ENCODE assay signal across 7 cellular contexts in the genomic region with DNA sequence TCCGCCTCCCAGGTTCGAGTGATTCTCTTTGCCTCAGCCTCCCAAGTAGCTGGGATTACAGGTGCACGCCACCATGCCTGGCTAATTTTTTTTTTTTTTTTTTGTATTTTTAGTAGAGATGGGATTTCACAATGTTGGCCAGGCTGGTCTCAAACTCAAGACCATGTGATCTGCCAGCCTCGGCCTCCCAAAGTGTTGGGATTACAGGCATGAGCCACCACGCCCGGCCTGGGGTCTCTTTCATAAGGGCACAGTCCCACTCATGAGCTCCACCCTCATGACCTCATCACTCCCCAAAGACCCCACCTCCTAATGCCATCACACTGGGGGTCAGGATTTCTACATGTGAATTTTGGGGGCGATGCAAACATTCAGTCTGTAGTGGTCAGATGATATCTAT.
DNase-seq lines count a peak whose midpoint lies in the region; ATAC-seq and TF ChIP-seq lines count a peak whose summit lies in the region.
"Not testable (repeated sequence)": the region's sequence is repeated elsewhere in the genome, so short reads cannot be mapped to it uniquely, and the experiment has no call there.

No MANE protein-coding gene starts in this region.

- H3K4me1 Mint-ChIP-seq in activated CD8-positive, alpha-beta memory T cell treated with anti-CD3 and anti-CD28 coated beads, Interleukin-2, amount 10 ng/mL, durations not matched to agents 7 days and 5 days, result peaks cover 26% of the 10 kb centered on the region
- peaks cover 76% of the 10 kb centered on the region for H3K4me1 Mint-ChIP-seq in activated naive CD8-positive, alpha-beta T cell (ENCODE audit: low read depth)
- peaks cover 69 to 81% of the 10 kb centered on the region in 2 donors for H3K4me1 Mint-ChIP-seq in immature natural killer cell
- peaks cover 40 to 42% of the 10 kb centered on the region in 2 donors for H3K4me1 Mint-ChIP-seq in natural killer cell treated with Interleukin-12 subunit alpha and Interleukin-12 subunit beta and Interleukin-15 and Interleukin-18, amount 100 ng/mL, for 72 hours (ENCODE audit: low read depth in 2 of 2)

- H3K36me3 Mint-ChIP-seq in activated CD8-positive, alpha-beta memory T cell treated with anti-CD3 and anti-CD28 coated beads, Interleukin-2, amount 10 ng/mL, durations not matched to agents 7 days and 5 days; activated naive CD8-positive, alpha-beta T cell; immature natural killer cell; natural killer cell treated with Interleukin-12 subunit alpha and Interleukin-12 subunit beta and Interleukin-15 and Interleukin-18, amount 100 ng/mL, for 72 hours: not testable (repeated sequence)

- not testable (repeated sequence) for TF ChIP-seq CTCF in brain microvascular endothelial cell (IDR thresholded peaks at IDR 0.05; ENCODE audit: low read depth, low read length, missing control alignments); smooth muscle cell (IDR thresholded peaks at IDR 0.05; ENCODE audit: borderline replicate concordance, insufficient read depth, poor library complexity, severe bottlenecking)

- H2AFZ ChIP-seq in smooth muscle cell (ENCODE audit: low read depth), result not testable (repeated sequence)

- H3K36me3 ChIP-seq in SJSA1; brain microvascular endothelial cell (replicated peaks); smooth muscle cell (ENCODE audit: low read depth): not testable (repeated sequence)

- ATAC-seq in activated CD8-positive, alpha-beta memory T cell treated with anti-CD3 and anti-CD28 coated beads, Interleukin-2, amount 10 ng/mL, durations not matched to agents 7 days and 5 days; natural killer cell treated with Interleukin-12 subunit alpha and Interleukin-12 subunit beta and Interleukin-15 and Interleukin-18, amount 100 ng/mL, for 72 hours: not testable (repeated sequence)

- in situ Hi-C loops in brain microvascular endothelial cell (cut with HindIII; ENCODE audit: low pct_ligation_motif_present, low sequenced_read_pairs), result not testable (repeated sequence)

- H3K27ac ChIP-seq in SJSA1 (peak overlapping the region; percentile 71), brain microvascular endothelial cell (peak overlapping the region; percentile 56), smooth muscle cell (ENCODE audit: low read depth) (peak overlapping the region; percentile 93)

- not testable (repeated sequence) for H3K9me3 ChIP-seq in SJSA1 (replicated peaks); smooth muscle cell (replicated peaks; ENCODE audit: low read depth)

- peak overlapping the region; percentile 66 for H3K4me2 ChIP-seq in smooth muscle cell

- H4K20me1 ChIP-seq in smooth muscle cell (ENCODE audit: low read depth), result not testable (repeated sequence)

- not testable (repeated sequence) for H3F3A ChIP-seq in smooth muscle cell (ENCODE audit: low read depth)

- H3K9ac ChIP-seq in smooth muscle cell (ENCODE audit: low read depth), result peak overlapping the region; percentile 63

- WGBS in smooth muscle cell (ENCODE audit: low lambda C conversion rate), result 93% methylated on average over 7 of the region's 7 CpGs

- H3K27me3 Mint-ChIP-seq in activated CD8-positive, alpha-beta memory T cell treated with anti-CD3 and anti-CD28 coated beads, Interleukin-2, amount 10 ng/mL, durations not matched to agents 7 days and 5 days; activated naive CD8-positive, alpha-beta T cell; immature natural killer cell (ENCODE audit: low read depth in 3 of 3); natural killer cell treated with Interleukin-12 subunit alpha and Interleukin-12 subunit beta and Interleukin-15 and Interleukin-18, amount 100 ng/mL, for 72 hours: not testable (repeated sequence)

- not testable (repeated sequence) for DNase-seq in SJSA1 (ENCODE audit: low read depth in 1 of 2, low spot score in 2 of 2); brain microvascular endothelial cell; immature natural killer cell; natural killer cell treated with Interleukin-12 subunit alpha and Interleukin-12 subunit beta and Interleukin-15 and Interleukin-18, amount 100 ng/mL, for 72 hours (ENCODE audit: low spot score); smooth muscle cell (lab: John Stamatoyannopoulos, UW; ENCODE audit: unreplicated experiment)
- DNase-seq in activated CD8-positive, alpha-beta memory T cell treated with anti-CD3 and anti-CD28 coated beads, Interleukin-2, amount 10 ng/mL, durations not matched to agents 7 days and 5 days, result peak; percentile 14

- not testable (repeated sequence) for H3K4me3 ChIP-seq in SJSA1; brain microvascular endothelial cell (ENCODE audit: low read depth, low read length); smooth muscle cell

- not testable (repeated sequence) for H3K27ac Mint-ChIP-seq in activated CD8-positive, alpha-beta memory T cell treated with anti-CD3 and anti-CD28 coated beads, Interleukin-2, amount 10 ng/mL, durations not matched to agents 7 days and 5 days
- H3K27ac Mint-ChIP-seq in activated naive CD8-positive, alpha-beta T cell, result peak overlapping the region; percentile 80
- peak overlapping the region in 5 of 6 donors; percentile 71 to 87 (median 84) for H3K27ac Mint-ChIP-seq in immature natural killer cell
- peak overlapping the region in 1 of 2 donors; percentile 60 for H3K27ac Mint-ChIP-seq in natural killer cell treated with Interleukin-12 subunit alpha and Interleukin-12 subunit beta and Interleukin-15 and Interleukin-18, amount 100 ng/mL, for 72 hours

- not testable (repeated sequence) for H3K79me2 ChIP-seq in smooth muscle cell (ENCODE audit: low read depth)

- CTCF ChIA-PET in activated CD8-positive, alpha-beta memory T cell treated with anti-CD3 and anti-CD28 coated beads, Interleukin-2, amount 10 ng/mL, durations not matched to agents 7 days and 5 days (lab: Charles Lee), result interaction anchor here (0.7 to 0.8 kb wide), 2 partner anchors 45 to 210 kb away, joined by 3 read pairs; no protein-coding TSS in a partner anchor

- H3K27me3 ChIP-seq in SJSA1 (replicated peaks); brain microvascular endothelial cell (replicated peaks); smooth muscle cell (ENCODE audit: low read depth): not testable (repeated sequence)

- not testable (repeated sequence) for H3K9me3 Mint-ChIP-seq in activated CD8-positive, alpha-beta memory T cell treated with anti-CD3 and anti-CD28 coated beads, Interleukin-2, amount 10 ng/mL, durations not matched to agents 7 days and 5 days (ENCODE audit: low read depth); activated naive CD8-positive, alpha-beta T cell (ENCODE audit: low read depth); immature natural killer cell; natural killer cell treated with Interleukin-12 subunit alpha and Interleukin-12 subunit beta and Interleukin-15 and Interleukin-18, amount 100 ng/mL, for 72 hours

- not testable (repeated sequence) for H3K4me3 Mint-ChIP-seq in activated CD8-positive, alpha-beta memory T cell treated with anti-CD3 and anti-CD28 coated beads, Interleukin-2, amount 10 ng/mL, durations not matched to agents 7 days and 5 days; activated naive CD8-positive, alpha-beta T cell
- peak overlapping the region in 3 of 5 donors; percentile 2 to 38 (median 29) for H3K4me3 Mint-ChIP-seq in immature natural killer cell
- peak overlapping the region; percentile 45 for H3K4me3 Mint-ChIP-seq in natural killer cell treated with Interleukin-12 subunit alpha and Interleukin-12 subunit beta and Interleukin-15 and Interleukin-18, amount 100 ng/mL, for 72 hours

- H3K4me1 ChIP-seq in SJSA1 (replicated peaks) (peaks cover 42% of the 10 kb centered on the region), smooth muscle cell (ENCODE audit: low read depth) (peaks cover 23% of the 10 kb centered on the region)
